In genomic region chr16:73288435-73288834, GRCh38 we compare ENCODE assay signal across 1 cellular context.
TF ChIP-seq lines count a peak whose summit lies in the region.

No MANE protein-coding gene starts in this region.

TF ChIP-seq in GM12878, 131 proteins besides CTCF, POLR2A, EP300 and RAD21 (continued from another document):
- no peak for TF ChIP-seq STAT3 (IDR thresholded peaks at IDR 0.05; ENCODE audit: low read depth, low read length)
